In genomic region chr2:178761759-178762371, GRCh38 we compare ENCODE assay signal across 9 cellular contexts. TPM values are rescaled to one million over a fixed set of nuclear protein-coding genes. Genes with fewer than 3 reads are reported as not detected.
DNase-seq lines count a peak whose midpoint lies in the region; ATAC-seq and TF ChIP-seq lines count a peak whose summit lies in the region.
"Had no signal": no experiment of that assay in that cellular context is flagged by ENCODE, and none has a peak within 500 bp of the region (broad histone marks: within the 10 kb centered on the region; RNA-seq: fewer than 3 reads in every experiment).

No MANE protein-coding gene starts in this region.

- no peak overlapping the region for H3K27ac ChIP-seq in suprapubic skin
- H3K27ac ChIP-seq: neutrophil had no signal

- peaks cover 11% of the 10 kb centered on the region for H3K4me1 Mint-ChIP-seq in activated T-cell treated with anti-CD3 and anti-CD28 coated beads, Interleukin-2, amount 50 U/mL, for 72 hours (ENCODE audit: low read depth)
- H3K4me1 Mint-ChIP-seq in stimulated activated naive B cell treated with anti-CD40 and anti-IgM and Interleukin-4, amounts not matched to agents 10 μg/mL and 1 μg/mL and 100 μg/mL, for 72 hours = no peaks in the 10 kb centered on the region

- no peak for TF ChIP-seq POLR2A in suprapubic skin (IDR thresholded peaks at IDR 0.05)

- no peaks in the 10 kb centered on the region for H3K27me3 ChIP-seq in suprapubic skin

- peak; percentile 67 for TF ChIP-seq CTCF in GM12872 (IDR thresholded peaks at IDR 0.05; ENCODE audit: insufficient read depth, low read depth, low read length)
- TF ChIP-seq CTCF in suprapubic skin (IDR thresholded peaks at IDR 0.05) = peak in 1 of 2 donors; percentile 41

- no peaks in the 10 kb centered on the region for H3K36me3 ChIP-seq in suprapubic skin
- H3K36me3 ChIP-seq: neutrophil had no signal

- DNase-seq in AML-193 (lab: John Stamatoyannopoulos, UW) (peak; percentile 29 to 31), NCI-H2107 treated with DMSO at 0.1 percent for 48 hours (lab: John Stamatoyannopoulos, UW; ENCODE audit: unreplicated experiment) (peak; percentile 22), iPS-NIHi11 (ENCODE audit: low spot score) (peak; percentile 39), suprapubic skin (ENCODE audit: low spot score in 2 of 2) (no peak)
- DNase-seq in activated T-cell treated with anti-CD3 and anti-CD28 coated beads, Interleukin-2, amount 50 U/mL, for 72 hours = peak; percentile 24 to 27
- peak; percentile 10 for DNase-seq in stimulated activated naive B cell treated with anti-CD40 and anti-IgM and Interleukin-4, amounts not matched to agents 10 μg/mL and 1 μg/mL and 100 μg/mL, for 72 hours

- H3K27ac Mint-ChIP-seq in activated T-cell treated with anti-CD3 and anti-CD28 coated beads, Interleukin-2, amount 50 U/mL, for 72 hours = no peak overlapping the region
- no peak overlapping the region for H3K27ac Mint-ChIP-seq in stimulated activated naive B cell treated with anti-CD40 and anti-IgM and Interleukin-4, amounts not matched to agents 10 μg/mL and 1 μg/mL and 100 μg/mL, for 72 hours

- 8% methylated on average over 2 of the region's 2 CpGs for WGBS in suprapubic skin

- no peaks in the 10 kb centered on the region for H3K4me1 ChIP-seq in suprapubic skin

- H3K27me3 Mint-ChIP-seq in activated T-cell treated with anti-CD3 and anti-CD28 coated beads, Interleukin-2, amount 50 U/mL, for 72 hours (ENCODE audit: low read depth) = no peaks in the 10 kb centered on the region
- no peaks in the 10 kb centered on the region for H3K27me3 Mint-ChIP-seq in stimulated activated naive B cell treated with anti-CD40 and anti-IgM and Interleukin-4, amounts not matched to agents 10 μg/mL and 1 μg/mL and 100 μg/mL, for 72 hours

- ATAC-seq in HG02885 (IDR thresholded peaks at IDR 0.05; ENCODE audit: poor library complexity, unreplicated experiment) = peak; percentile 80
- peak; percentile 63 for ATAC-seq in activated T-cell treated with anti-CD3 and anti-CD28 coated beads, Interleukin-2, amount 50 U/mL, for 72 hours (replicated peaks in 1 of 2)
- ATAC-seq in stimulated activated naive B cell treated with anti-CD40 and anti-IgM and Interleukin-4, amounts not matched to agents 10 μg/mL and 1 μg/mL and 100 μg/mL, for 72 hours (replicated peaks) = peak; percentile 48 to 62

- no peaks in the 10 kb centered on the region for H3K36me3 Mint-ChIP-seq in activated T-cell treated with anti-CD3 and anti-CD28 coated beads, Interleukin-2, amount 50 U/mL, for 72 hours (ENCODE audit: insufficient read depth in 2 of 2)
- peaks cover 0 to 4% of the 10 kb centered on the region in 2 donors for H3K36me3 Mint-ChIP-seq in stimulated activated naive B cell treated with anti-CD40 and anti-IgM and Interleukin-4, amounts not matched to agents 10 μg/mL and 1 μg/mL and 100 μg/mL, for 72 hours

- no peak overlapping the region for H3K4me3 ChIP-seq in suprapubic skin

- H3K4me3 Mint-ChIP-seq in activated T-cell treated with anti-CD3 and anti-CD28 coated beads, Interleukin-2, amount 50 U/mL, for 72 hours = no peak overlapping the region
- H3K4me3 Mint-ChIP-seq in stimulated activated naive B cell treated with anti-CD40 and anti-IgM and Interleukin-4, amounts not matched to agents 10 μg/mL and 1 μg/mL and 100 μg/mL, for 72 hours = no peak overlapping the region

- no peak for TF ChIP-seq EP300 in suprapubic skin (IDR thresholded peaks at IDR 0.05)

- H3K9me3 ChIP-seq in suprapubic skin = no peaks in the 10 kb centered on the region
- H3K9me3 ChIP-seq: neutrophil had no signal

- H3K9me3 Mint-ChIP-seq in activated T-cell treated with anti-CD3 and anti-CD28 coated beads, Interleukin-2, amount 50 U/mL, for 72 hours = no peaks in the 10 kb centered on the region
- H3K9me3 Mint-ChIP-seq in stimulated activated naive B cell treated with anti-CD40 and anti-IgM and Interleukin-4, amounts not matched to agents 10 μg/mL and 1 μg/mL and 100 μg/mL, for 72 hours = no peaks in the 10 kb centered on the region

RNA-seq across cellular contexts. Expression of gene TTN, which starts 45.4 kb away (rescaled TPM):
- 1 to 10 TPM; 6.6 to 6.9 TPM for total RNA-seq in activated T-cell treated with anti-CD3 and anti-CD28 coated beads, Interleukin-2, amount 50 U/mL, for 72 hours
- total RNA-seq in suprapubic skin = 1 to 10 TPM in 1 of 4 donors, under 1 TPM in 3; 0.21 to 2.1 (median 0.76) TPM

Comparison
In these comparisons a context has a peak if more than half of its experiments do, and no peak if none do; other contexts are left out.
1. DNase-seq: peak in AML-193 (2 of 2), NCI-H2107 treated with DMSO at 0.1 percent for 48 hours (single experiment), activated T-cell treated with anti-CD3 and anti-CD28 coated beads, Interleukin-2, amount 50 U/mL, for 72 hours (2 of 2), iPS-NIHi11 (single experiment) and stimulated activated naive B cell treated with anti-CD40 and anti-IgM and Interleukin-4, amounts not matched to agents 10 μg/mL and 1 μg/mL and 100 μg/mL, for 72 hours (single experiment); none in suprapubic skin (0 of 2).
2. Peak in every context shown above with its lines, with median percentiles within 50 percentile points of each other: ATAC-seq.